In the genomic region with DNA sequence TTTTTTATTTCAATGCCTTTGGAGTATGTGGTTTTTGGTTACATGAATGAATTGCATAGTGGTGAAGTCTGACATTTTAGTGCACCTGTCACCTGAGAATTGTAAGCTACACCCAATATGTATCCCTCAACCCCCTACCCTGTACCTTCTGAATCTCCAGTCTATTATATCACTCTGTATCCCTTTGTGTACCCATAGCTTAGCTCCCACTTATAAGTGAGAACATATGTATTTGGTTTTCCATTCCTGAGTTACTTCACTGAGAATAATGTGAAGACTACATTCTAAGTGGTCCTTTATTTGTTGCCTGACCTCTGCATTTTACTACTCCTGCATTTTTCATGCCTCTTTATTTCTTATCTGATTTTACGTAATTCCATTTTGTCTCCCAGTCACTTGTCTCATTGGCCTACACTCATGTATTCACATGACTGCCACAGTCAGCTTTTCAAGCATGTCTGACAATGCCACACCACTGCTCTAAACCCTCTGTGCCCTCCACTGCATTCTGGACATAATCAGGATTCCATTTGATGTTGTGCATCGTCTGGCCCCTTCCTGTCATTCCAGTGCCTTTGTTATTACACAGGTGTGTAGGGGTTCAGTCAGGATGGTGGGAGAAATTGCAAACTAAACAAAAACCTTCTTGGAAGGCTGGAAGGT, we compare ENCODE assay signal across 28 cellular contexts.
DNase-seq lines count a peak whose midpoint lies in the region; ATAC-seq and TF ChIP-seq lines count a peak whose summit lies in the region.
"Had no signal": no experiment of that assay in that cellular context is flagged by ENCODE, and none has a peak within 500 bp of the region (broad histone marks: within the 10 kb centered on the region; RNA-seq: fewer than 3 reads in every experiment).

No MANE protein-coding gene starts in this region.

- H3K27ac ChIP-seq in PC-3 (ENCODE audit: low read length) = peak overlapping the region; percentile 98
- H3K27ac ChIP-seq: thoracic aorta had no signal

- H3K9me3 Mint-ChIP-seq in stimulated activated memory B cell treated with anti-CD40 and anti-IgM and Interleukin-4, amounts not matched to agents 10 μg/mL and 1 μg/mL and 100 μg/mL, for 72 hours = no peaks in the 10 kb centered on the region

- POLR2A ChIA-PET in PC-3 (lab: Charles Lee; ENCODE audit: unreplicated experiment) = no interaction called here

- no peaks in the 10 kb centered on the region for H4K20me1 ChIP-seq in PC-3 (ENCODE audit: low read length)

- intact Hi-C loops in PC-3 (cut with micrococcal nuclease) = loop anchor here (2.0 to 5.0 kb wide), 2 partner anchors 35 to 191 kb away; no protein-coding TSS in a partner anchor

- H3K27me3 ChIP-seq in PC-3 (ENCODE audit: low read length) = no peaks in the 10 kb centered on the region

- no peaks in the 10 kb centered on the region for H3K9me2 ChIP-seq in PC-3 (replicated peaks; ENCODE audit: low read length)

- peaks cover 24% of the 10 kb centered on the region for H3K4me1 Mint-ChIP-seq in stimulated activated memory B cell treated with anti-CD40 and anti-IgM and Interleukin-4, amounts not matched to agents 10 μg/mL and 1 μg/mL and 100 μg/mL, for 72 hours
- H3K4me1 Mint-ChIP-seq: activated naive CD8-positive, alpha-beta T cell treated with anti-CD3 and anti-CD28 coated beads, Interleukin-2, amount 10 ng/mL, durations not matched to agents 7 days and 5 days; CD4-positive, alpha-beta memory T cell; central memory CD8-positive, alpha-beta T cell; naive thymus-derived CD4-positive, alpha-beta T cell; T-cell had no signal

- no peaks in the 10 kb centered on the region for H3K36me3 Mint-ChIP-seq in stimulated activated memory B cell treated with anti-CD40 and anti-IgM and Interleukin-4, amounts not matched to agents 10 μg/mL and 1 μg/mL and 100 μg/mL, for 72 hours
- H3K36me3 Mint-ChIP-seq: activated CD4-positive, alpha-beta memory T cell treated with anti-CD3 and anti-CD28 coated beads for 36 hours; activated naive CD8-positive, alpha-beta T cell treated with anti-CD3 and anti-CD28 coated beads, Interleukin-2, amount 10 ng/mL, durations not matched to agents 7 days and 5 days; CD4-positive, alpha-beta memory T cell; naive thymus-derived CD4-positive, alpha-beta T cell; T-cell had no signal

- DNase-seq in G401 (ENCODE audit: low spot score) (peak; percentile 26), PC-3 (peak; percentile 38), kidney tubule cell (ENCODE audit: low spot score) (peak; percentile 86), retinal pigment epithelial cell (ENCODE audit: low read depth) (peak; percentile 61), HUDEP-2 (lab: John Stamatoyannopoulos, UW; ENCODE audit: unreplicated experiment in 76 of 76) (no peak), NCI-H748 (lab: John Stamatoyannopoulos, UW; ENCODE audit: unreplicated experiment) (no peak)
- DNase-seq: activated CD4-positive, alpha-beta memory T cell treated with anti-CD3 and anti-CD28 coated beads for 36 hours; activated effector memory CD4-positive, alpha-beta T cell treated with Interleukin-2 at 50 U/mL for 16 hours; activated naive CD8-positive, alpha-beta T cell treated with anti-CD3 and anti-CD28 coated beads, Interleukin-2, amount 10 ng/mL, durations not matched to agents 7 days and 5 days; CD4-positive, alpha-beta memory T cell; DMS153; MM.1S; naive thymus-derived CD4-positive, alpha-beta T cell; NCI-H1436 treated with DMSO at 0.1 percent for 48 hours; NCI-H524; NK-92 treated with Interleukin-12 subunit alpha and Interleukin-12 subunit beta, amount 100 ng/mL, for 24 hours; retina; SIG-M5; stimulated activated CD4-positive, alpha-beta T cell treated with anti-CD3 and anti-CD28 coated beads, Interleukin-4, amount 100 ng/mL, for 1 hour; stimulated activated naive CD4-positive, alpha-beta T cell; T-cell had no signal

- peaks cover 48% of the 10 kb centered on the region for H3K4me1 ChIP-seq in PC-3 (ENCODE audit: insufficient read depth, low read length)

- BruUV-seq in PC-3 (replicated peaks; lab: Mats Ljungman, UMichigan) = no TSS peak

- no peaks in the 10 kb centered on the region for H3K9me3 ChIP-seq in PC-3 (ENCODE audit: low read length)
- H3K9me3 ChIP-seq: thoracic aorta had no signal

- TF ChIP-seq CTCF in PC-3 (conservative IDR thresholded peaks at IDR 0.05; ENCODE audit: low read depth, low read length) = no peak
- no peak for TF ChIP-seq CTCF in retinal pigment epithelial cell (conservative IDR thresholded peaks at IDR 0.05; ENCODE audit: low read depth, low read length)

- ATAC-seq in PC-3 (no peak), GM19467 (IDR thresholded peaks at IDR 0.05; ENCODE audit: unreplicated experiment) (no peak)
- ATAC-seq in stimulated activated memory B cell treated with anti-CD40 and anti-IgM and Interleukin-4, amounts not matched to agents 10 μg/mL and 1 μg/mL and 100 μg/mL, for 72 hours = no peak
- ATAC-seq: GM12878; K562; naive thymus-derived CD4-positive, alpha-beta T cell; Panc1; T-cell had no signal

- peak overlapping the region; percentile 90 for H3K4me2 ChIP-seq in PC-3 (ENCODE audit: low read length)

- peaks cover 73% of the 10 kb centered on the region for H3K79me2 ChIP-seq in PC-3 (ENCODE audit: low read length)

- in situ Hi-C loops in G401 (cut with HindIII; ENCODE audit: low sequenced_read_pairs) = no loop called here

- H3K27ac Mint-ChIP-seq in stimulated activated memory B cell treated with anti-CD40 and anti-IgM and Interleukin-4, amounts not matched to agents 10 μg/mL and 1 μg/mL and 100 μg/mL, for 72 hours = no peak overlapping the region
- H3K27ac Mint-ChIP-seq: activated CD4-positive, alpha-beta memory T cell treated with anti-CD3 and anti-CD28 coated beads for 36 hours; activated naive CD8-positive, alpha-beta T cell treated with anti-CD3 and anti-CD28 coated beads, Interleukin-2, amount 10 ng/mL, durations not matched to agents 7 days and 5 days; CD4-positive, alpha-beta memory T cell; naive thymus-derived CD4-positive, alpha-beta T cell; T-cell had no signal

- H3K4me3 ChIP-seq in PC-3 (ENCODE audit: low read length) (peak overlapping the region; percentile 74), retinal pigment epithelial cell (ENCODE audit: low read length) (no peak overlapping the region)
- H3K4me3 ChIP-seq: GM12878, K562, thoracic aorta had no signal

- CTCF ChIA-PET in PC-3 (lab: Charles Lee) = interaction anchor here (0.6 kb wide), 1 partner anchor 124 kb away, joined by 3 read pairs; no protein-coding TSS in a partner anchor

- H3K27me3 Mint-ChIP-seq in stimulated activated memory B cell treated with anti-CD40 and anti-IgM and Interleukin-4, amounts not matched to agents 10 μg/mL and 1 μg/mL and 100 μg/mL, for 72 hours = no peaks in the 10 kb centered on the region
- H3K27me3 Mint-ChIP-seq: activated CD4-positive, alpha-beta memory T cell treated with anti-CD3 and anti-CD28 coated beads for 36 hours; activated naive CD8-positive, alpha-beta T cell treated with anti-CD3 and anti-CD28 coated beads, Interleukin-2, amount 10 ng/mL, durations not matched to agents 7 days and 5 days; CD4-positive, alpha-beta memory T cell; central memory CD8-positive, alpha-beta T cell; naive thymus-derived CD4-positive, alpha-beta T cell; T-cell had no signal

- no peaks in the 10 kb centered on the region for H3K36me3 ChIP-seq in PC-3 (ENCODE audit: low read depth, low read length)
- H3K36me3 ChIP-seq: thoracic aorta had no signal

- H3F3A ChIP-seq in PC-3 (ENCODE audit: low read length, unreplicated experiment) = peaks cover 17% of the 10 kb centered on the region

- H3K4me3 Mint-ChIP-seq in stimulated activated memory B cell treated with anti-CD40 and anti-IgM and Interleukin-4, amounts not matched to agents 10 μg/mL and 1 μg/mL and 100 μg/mL, for 72 hours = no peak overlapping the region
- H3K4me3 Mint-ChIP-seq: activated CD4-positive, alpha-beta memory T cell treated with anti-CD3 and anti-CD28 coated beads for 36 hours; activated naive CD8-positive, alpha-beta T cell treated with anti-CD3 and anti-CD28 coated beads, Interleukin-2, amount 10 ng/mL, durations not matched to agents 7 days and 5 days; CD4-positive, alpha-beta memory T cell; central memory CD8-positive, alpha-beta T cell; naive thymus-derived CD4-positive, alpha-beta T cell; T-cell had no signal

- peak overlapping the region; percentile 67 for H3K9ac ChIP-seq in PC-3 (ENCODE audit: low read length)

- H2AFZ ChIP-seq in PC-3 (ENCODE audit: low read length) = no peak overlapping the region

Comparison
In these comparisons a context has a peak if more than half of its experiments do, and no peak if none do; other contexts are left out.
1. DNase-seq: peak in G401 (single experiment), PC-3 (single experiment), kidney tubule cell (single experiment) and retinal pigment epithelial cell (single experiment); none in HUDEP-2 (0 of 76) and NCI-H748 (single experiment).